Comparison of ENCODE assay signal across 22 cellular contexts in genomic region chr15:81268340-81268739, GRCh38. TPM values are rescaled to one million over a fixed set of nuclear protein-coding genes. Genes with fewer than 3 reads are reported as not detected.
A peak's percentile ranks its signal among the peaks of the same experiment; 100 is the strongest.
DNase-seq lines count a peak whose midpoint lies in the region; ATAC-seq and TF ChIP-seq lines count a peak whose summit lies in the region.
"Had no signal": no experiment of that assay in that cellular context is flagged by ENCODE, and none has a peak within 500 bp of the region (broad histone marks: within the 10 kb centered on the region; RNA-seq: fewer than 3 reads in every experiment).

No MANE protein-coding gene starts in this region.

- no peak for ATAC-seq in activated naive CD8-positive, alpha-beta T cell treated with anti-CD3 and anti-CD28 coated beads, Interleukin-2, amount 10 ng/mL, durations not matched to agents 7 days and 5 days (ENCODE audit: low read depth)
- ATAC-seq in CD4-positive, alpha-beta T cell (ENCODE audit: poor library complexity) = no peak
- ATAC-seq in Right ventricle myocardium superior (ENCODE audit: poor library complexity) = no peak
- ATAC-seq in left lobe of liver = no peak
- ATAC-seq: GM12878 had no signal

- H3K27ac ChIP-seq in CD4-positive, alpha-beta T cell (ENCODE audit: low read depth, low read length) = no peak overlapping the region
- H3K27ac ChIP-seq in esophagus muscularis mucosa (replicated peaks in 1 of 4) = no peak overlapping the region
- H3K27ac ChIP-seq: C4-2B had no signal

- no peak overlapping the region for H3K27ac Mint-ChIP-seq in activated naive CD8-positive, alpha-beta T cell treated with anti-CD3 and anti-CD28 coated beads, Interleukin-2, amount 10 ng/mL, durations not matched to agents 7 days and 5 days
- H3K27ac Mint-ChIP-seq in activated naive CD8-positive, alpha-beta T cell treated with anti-CD3 and anti-CD28 coated beads for 36 hours = no peak overlapping the region
- peak overlapping the region; percentile 61 for H3K27ac Mint-ChIP-seq in CD4-positive, alpha-beta T cell

- no peak for TF ChIP-seq CTCF in CD4-positive, alpha-beta T cell (IDR thresholded peaks at IDR 0.05)
- TF ChIP-seq CTCF in esophagus muscularis mucosa (IDR thresholded peaks at IDR 0.05) = no peak

- 80% methylated on average over 4 of the region's 5 CpGs for WGBS in esophagus muscularis mucosa

- H3K27me3 Mint-ChIP-seq in activated naive CD8-positive, alpha-beta T cell treated with anti-CD3 and anti-CD28 coated beads, Interleukin-2, amount 10 ng/mL, durations not matched to agents 7 days and 5 days = peaks cover 10% of the 10 kb centered on the region
- H3K27me3 Mint-ChIP-seq in activated naive CD8-positive, alpha-beta T cell treated with anti-CD3 and anti-CD28 coated beads for 36 hours = no peaks in the 10 kb centered on the region
- H3K27me3 Mint-ChIP-seq in CD4-positive, alpha-beta T cell = no peaks in the 10 kb centered on the region

- peak overlapping the region; percentile 59 for H3K4me3 Mint-ChIP-seq in activated naive CD8-positive, alpha-beta T cell treated with anti-CD3 and anti-CD28 coated beads, Interleukin-2, amount 10 ng/mL, durations not matched to agents 7 days and 5 days
- H3K4me3 Mint-ChIP-seq in activated naive CD8-positive, alpha-beta T cell treated with anti-CD3 and anti-CD28 coated beads for 36 hours = no peak overlapping the region
- H3K4me3 Mint-ChIP-seq in CD4-positive, alpha-beta T cell = no peak overlapping the region
- H3K4me3 Mint-ChIP-seq: CD4-positive, alpha-beta memory T cell had no signal

- H3K36me3 Mint-ChIP-seq in activated naive CD8-positive, alpha-beta T cell treated with anti-CD3 and anti-CD28 coated beads, Interleukin-2, amount 10 ng/mL, durations not matched to agents 7 days and 5 days = no peaks in the 10 kb centered on the region
- no peaks in the 10 kb centered on the region for H3K36me3 Mint-ChIP-seq in activated naive CD8-positive, alpha-beta T cell treated with anti-CD3 and anti-CD28 coated beads for 36 hours
- H3K36me3 Mint-ChIP-seq in CD4-positive, alpha-beta T cell (ENCODE audit: low read depth) = no peaks in the 10 kb centered on the region
- H3K36me3 Mint-ChIP-seq: CD4-positive, alpha-beta memory T cell had no signal

- peaks cover 0 to 10% (median 0%) of the 10 kb centered on the region in 4 donors for H3K36me3 ChIP-seq in esophagus muscularis mucosa
- H3K36me3 ChIP-seq: BE2C, BLaER1 had no signal

- TF ChIP-seq EP300 in esophagus muscularis mucosa (IDR thresholded peaks at IDR 0.05) = no peak

- H3K9me3 Mint-ChIP-seq in activated naive CD8-positive, alpha-beta T cell treated with anti-CD3 and anti-CD28 coated beads, Interleukin-2, amount 10 ng/mL, durations not matched to agents 7 days and 5 days = no peaks in the 10 kb centered on the region
- H3K9me3 Mint-ChIP-seq in activated naive CD8-positive, alpha-beta T cell treated with anti-CD3 and anti-CD28 coated beads for 36 hours = no peaks in the 10 kb centered on the region
- no peaks in the 10 kb centered on the region for H3K9me3 Mint-ChIP-seq in CD4-positive, alpha-beta T cell
- H3K9me3 Mint-ChIP-seq: CD4-positive, alpha-beta memory T cell had no signal

- H3K4me1 Mint-ChIP-seq in activated naive CD8-positive, alpha-beta T cell treated with anti-CD3 and anti-CD28 coated beads, Interleukin-2, amount 10 ng/mL, durations not matched to agents 7 days and 5 days = peaks cover 32% of the 10 kb centered on the region
- peaks cover 32% of the 10 kb centered on the region for H3K4me1 Mint-ChIP-seq in activated naive CD8-positive, alpha-beta T cell treated with anti-CD3 and anti-CD28 coated beads for 36 hours
- peaks cover 35% of the 10 kb centered on the region for H3K4me1 Mint-ChIP-seq in CD4-positive, alpha-beta T cell (ENCODE audit: low read depth)

- CTCF ChIA-PET in CD4-positive, alpha-beta T cell (lab: Charles Lee) = interaction anchor here (0.6 to 0.8 kb wide), 2 partner anchors 162 to 168 kb away, joined by 3 to 4 read pairs; no protein-coding TSS in a partner anchor

- TF ChIP-seq POLR2A in esophagus muscularis mucosa (IDR thresholded peaks at IDR 0.05; ENCODE audit: low read depth) = no peak

- no peak for DNase-seq in activated naive CD8-positive, alpha-beta T cell treated with anti-CD3 and anti-CD28 coated beads, Interleukin-2, amount 10 ng/mL, durations not matched to agents 7 days and 5 days
- DNase-seq in activated naive CD8-positive, alpha-beta T cell treated with anti-CD3 and anti-CD28 coated beads for 36 hours = no peak
- DNase-seq in CD4-positive, alpha-beta T cell = no peak
- DNase-seq in esophagus muscularis mucosa (ENCODE audit: extremely low spot score) = peak; percentile 70
- no peak for DNase-seq in NCI-H1048 (lab: John Stamatoyannopoulos, UW)
- no peak for DNase-seq in Right ventricle myocardium superior
- no peak for DNase-seq in left lobe of liver (ENCODE audit: low spot score)
- DNase-seq: 8988T; ACHN; BE2C; CD4-positive, alpha-beta memory T cell; DMS 273 treated with DMSO at 0.1 percent for 48 hours; DMS153; DMS53; DMS79; DND-41; EL; GDM1 had no signal

- POLR2A ChIA-PET in activated naive CD8-positive, alpha-beta T cell treated with anti-CD3 and anti-CD28 coated beads, Interleukin-2, amount 10 ng/mL, durations not matched to agents 7 days and 5 days (lab: Charles Lee) = interaction anchor here (0.8 to 1.6 kb wide), 2 partner anchors 33 to 268 kb away, joined by 3 to 10 read pairs; partner anchors contain the start of gene TLNRD1
- POLR2A ChIA-PET in CD4-positive, alpha-beta T cell (lab: Charles Lee) = interaction anchor here (0.7 to 2.3 kb wide), 4 partner anchors 27 to 56 kb away, joined by 3 to 11 read pairs (median 4); partner anchors contain the start of gene STARD5

- H3K4me3 ChIP-seq in esophagus muscularis mucosa = no peak overlapping the region
- H3K4me3 ChIP-seq: BLaER1, GM12878 had no signal

- intact Hi-C loops in CD4-positive, alpha-beta T cell (cut with DNase I, micrococcal nuclease) = loop anchor here (5.0 kb wide), 2 partner anchors 271 to 291 kb away; no protein-coding TSS in a partner anchor
- intact Hi-C loops in esophagus muscularis mucosa (cut with DNase I) = loop anchor here (5.0 kb wide), 1 partner anchor 291 kb away; no protein-coding TSS in a partner anchor
- intact Hi-C loops in Right ventricle myocardium superior (cut with DNase I) = loop anchor here (10.0 kb wide), 1 partner anchor 294 kb away; no protein-coding TSS in a partner anchor

- H3K9me3 ChIP-seq in CD4-positive, alpha-beta T cell (ENCODE audit: control insufficient read depth, low read length) = no peaks in the 10 kb centered on the region
- no peaks in the 10 kb centered on the region for H3K9me3 ChIP-seq in esophagus muscularis mucosa
- H3K9me3 ChIP-seq: BE2C, BLaER1 had no signal

- no peaks in the 10 kb centered on the region for H3K27me3 ChIP-seq in CD4-positive, alpha-beta T cell (ENCODE audit: control insufficient read depth, insufficient read depth, low read length)
- H3K27me3 ChIP-seq in esophagus muscularis mucosa = peaks cover 0 to 5% (median 0%) of the 10 kb centered on the region in 4 donors
- H3K27me3 ChIP-seq: BE2C, BLaER1 had no signal

- peaks cover 12 to 21% (median 18%) of the 10 kb centered on the region in 4 donors for H3K4me1 ChIP-seq in esophagus muscularis mucosa
- H3K4me1 ChIP-seq: BE2C had no signal

RNA-seq across cellular contexts. Expression of gene STARD5, which starts 55.6 kb away (rescaled TPM):
- 1 to 10 TPM; 5.4 to 7.2 TPM for total RNA-seq in activated naive CD8-positive, alpha-beta T cell treated with anti-CD3 and anti-CD28 coated beads, Interleukin-2, amount 10 ng/mL, durations not matched to agents 7 days and 5 days
- total RNA-seq in activated naive CD8-positive, alpha-beta T cell treated with anti-CD3 and anti-CD28 coated beads for 36 hours = 1 to 10 TPM; 6.2 to 7.7 TPM
- total RNA-seq in CD4-positive, alpha-beta T cell = 1 to 10 TPM; 9.7 to 9.8 TPM
- total RNA-seq in esophagus muscularis mucosa = 1 to 10 TPM; 2.7 to 3.7 (median 3.0) TPM
- 2.3 TPM for total RNA-seq in Right ventricle myocardium superior
- 17.8 TPM for total RNA-seq in left lobe of liver
- total RNA-seq: G401 had no signal
